27 cellular contexts compared by ENCODE assay signal in genomic region chr10:51532044-51532443, GRCh38.
"Had no signal": no experiment of that assay in that cellular context is flagged by ENCODE, and none has a peak within 500 bp of the region (broad histone marks: within the 10 kb centered on the region; RNA-seq: fewer than 3 reads in every experiment).

No MANE protein-coding gene starts in this region.

- ATAC-seq: left cardiac atrium; left lobe of liver; left ventricle myocardium superior; lower lobe of right lung; natural killer cell; right lobe of liver; stimulated activated memory B cell treated with anti-CD40 and anti-IgM and Interleukin-4, amounts not matched to agents 10 μg/mL and 1 μg/mL and 100 μg/mL, for 72 hours; stimulated activated naive CD8-positive, alpha-beta T cell treated with anti-CD3 and anti-CD28 coated beads, Interleukin-15, amount 100 ng/mL, for 72 hours had no signal

- H3K79me2 ChIP-seq: parathyroid adenoma had no signal

- H2AFZ ChIP-seq: neural progenitor cell, parathyroid adenoma had no signal

- H3K4me1 ChIP-seq: parathyroid adenoma, right lobe of liver, tibial nerve had no signal

- H3K4me2 ChIP-seq: neural progenitor cell, smooth muscle cell had no signal

- H3K36me3 ChIP-seq: lower lobe of right lung, neural progenitor cell, neutrophil, right atrium auricular region, right lobe of liver, tibial nerve, uterus had no signal

- H3K27me3 ChIP-seq: neural progenitor cell, neutrophil, right atrium auricular region, right lobe of liver, tibial nerve, uterus had no signal

- DNase-seq: kidney glomerular epithelial cell; left cardiac atrium; left ventricle myocardium superior; lower lobe of right lung; mammary epithelial cell; mesenchymal stem cell; naive B cell; natural killer cell; nephron progenitor cell; occipital lobe; right lobe of liver; stimulated activated CD4-positive, alpha-beta T cell treated with anti-CD3 and anti-CD28 coated beads, Interleukin-1b, Interleukin-23, amount 100 ng/mL, for 48 hours; stimulated activated CD4-positive, alpha-beta T cell treated with anti-CD3 and anti-CD28 coated beads, Interleukin-2, amount 100 ng/mL, for 48 hours; stimulated activated CD4-positive, alpha-beta T cell treated with anti-CD3 and anti-CD28 coated beads, Interleukin-4, amount 100 ng/mL, for 4 hours; stimulated activated CD8-positive, alpha-beta memory T cell treated with anti-CD3 and anti-CD28 coated beads, Interleukin-4, amount 100 ng/mL, for 48 hours; stimulated activated naive CD4-positive, alpha-beta T cell treated with Interleukin-2 at 50 U/mL for 16 hours; stimulated activated naive CD8-positive, alpha-beta T cell treated with anti-CD3 and anti-CD28 coated beads, Interleukin-15, amount 100 ng/mL, for 72 hours; substantia nigra; uterus had no signal

- H3K27ac ChIP-seq: lower lobe of right lung, neural progenitor cell, neutrophil, parathyroid adenoma, right atrium auricular region, right lobe of liver, tibial nerve, uterus had no signal

- H3K9ac ChIP-seq: neural progenitor cell, parathyroid adenoma had no signal

- H3K9me3 ChIP-seq: lower lobe of right lung, neutrophil, right atrium auricular region, right lobe of liver, tibial nerve, uterus had no signal

- H3K4me3 ChIP-seq: lower lobe of right lung, neural progenitor cell, right atrium auricular region, right lobe of liver, smooth muscle cell, tibial nerve, uterus had no signal
